ENCODE assay signal across 8 cellular contexts in the genomic region with DNA sequence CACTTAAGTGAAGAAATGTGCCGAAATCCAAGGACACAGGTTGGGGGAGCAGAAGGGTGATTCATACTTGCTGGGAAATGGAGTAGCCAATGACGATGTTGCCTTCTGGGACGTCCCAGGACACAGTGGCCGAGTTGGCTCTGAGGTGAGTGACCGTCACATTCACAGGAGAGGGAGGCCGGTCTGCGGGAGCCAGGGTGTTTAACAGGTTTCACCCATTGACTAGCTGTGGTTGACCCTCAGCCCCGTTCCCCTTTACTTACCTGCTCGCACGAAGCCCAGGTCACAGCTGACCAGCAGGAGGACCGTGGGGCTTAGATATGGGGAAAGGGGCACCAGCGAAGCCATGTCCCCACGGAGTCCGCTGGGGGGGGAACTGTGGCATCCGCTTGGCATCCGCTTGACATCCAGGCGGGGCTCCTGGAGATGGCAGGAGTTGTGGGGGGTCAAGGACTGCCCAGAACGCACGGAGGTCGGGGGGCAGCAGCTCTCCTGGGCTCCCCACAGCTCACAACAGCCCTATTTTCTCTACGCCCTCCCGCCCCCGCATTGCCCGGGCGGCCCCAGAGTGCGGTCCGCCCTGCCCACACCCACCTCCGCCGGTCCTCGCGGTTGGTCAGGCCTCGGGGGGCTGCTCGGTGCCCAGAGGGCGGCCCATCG. TPM values are rescaled to one million over a fixed set of nuclear protein-coding genes. Genes with fewer than 3 reads are reported as not detected.
DNase-seq lines count a peak whose midpoint lies in the region; ATAC-seq and TF ChIP-seq lines count a peak whose summit lies in the region.

No MANE protein-coding gene starts in this region.

- peaks cover 44% of the 10 kb centered on the region for H3K27me3 Mint-ChIP-seq in activated T-helper 1 cell treated with anti-CD3 and anti-CD28 coated beads, Interleukin-12 subunit alpha, Interleukin-12 subunit beta, Interleukin-2, Interleukin-4 antibody, amounts not matched to agents 30 ng/mL and 10 ng/mL and 1 ng/mL, durations not matched to agents 14 hours and 24 hours and 36 hours (ENCODE audit: insufficient read depth)

- H3K27ac ChIP-seq in left ventricle myocardium inferior (replicated peaks) (no peak overlapping the region), prostate gland (peak overlapping the region; percentile 60 to 68)

- H3K27me3 ChIP-seq in left ventricle myocardium inferior (ENCODE audit: low read depth) (peaks cover 32% of the 10 kb centered on the region), prostate gland (replicated peaks; ENCODE audit: insufficient read depth) (no peaks in the 10 kb centered on the region)

- intact Hi-C loops in activated T-helper 1 cell treated with anti-CD3 and anti-CD28 coated beads, Interleukin-12 subunit alpha, Interleukin-12 subunit beta, Interleukin-2, Interleukin-4 antibody, amounts not matched to agents 30 ng/mL and 10 ng/mL and 1 ng/mL, durations not matched to agents 14 hours and 24 hours and 36 hours (cut with micrococcal nuclease), result no loop called here
- intact Hi-C loops in left ventricle myocardium inferior (cut with micrococcal nuclease) (no loop called here), prostate gland (cut with DNase I) (loop anchor here (5.0 kb wide), 1 partner anchor 88 kb away; a partner anchor contains a TSS)

- WGBS in prostate gland, result 26% methylated on average over 34 of the region's 35 CpGs

- TF ChIP-seq CTCF in left ventricle myocardium inferior (IDR thresholded peaks at IDR 0.05; ENCODE audit: borderline replicate concordance) (no peak), prostate gland (IDR thresholded peaks at IDR 0.05) (no peak)

- H3K4me1 ChIP-seq in ES-I3 (ENCODE audit: insufficient read depth, low read length), result peaks cover 7% of the 10 kb centered on the region; the same call in 1 of the 2 replicates
- H3K4me1 ChIP-seq in left ventricle myocardium inferior, result peaks cover 23% of the 10 kb centered on the region
- H3K4me1 ChIP-seq in prostate gland (replicated peaks), result peaks cover 2% of the 10 kb centered on the region

- H3K9me3 ChIP-seq in ES-I3 (ENCODE audit: control insufficient read depth, insufficient read depth, low read length), result no peaks in the 10 kb centered on the region
- no peaks in the 10 kb centered on the region for H3K9me3 ChIP-seq in left ventricle myocardium inferior (replicated peaks)
- H3K9me3 ChIP-seq in prostate gland, result no peaks in the 10 kb centered on the region

- no peaks in the 10 kb centered on the region for H3K36me3 Mint-ChIP-seq in activated T-helper 1 cell treated with anti-CD3 and anti-CD28 coated beads, Interleukin-12 subunit alpha, Interleukin-12 subunit beta, Interleukin-2, Interleukin-4 antibody, amounts not matched to agents 30 ng/mL and 10 ng/mL and 1 ng/mL, durations not matched to agents 14 hours and 24 hours and 36 hours (ENCODE audit: low read depth)

- H3K4me3 ChIP-seq in left ventricle myocardium inferior (peak overlapping the region; percentile 70), prostate gland (peak overlapping the region; percentile 52 to 60)

- H3K27ac Mint-ChIP-seq in activated T-helper 1 cell treated with anti-CD3 and anti-CD28 coated beads, Interleukin-12 subunit alpha, Interleukin-12 subunit beta, Interleukin-2, Interleukin-4 antibody, amounts not matched to agents 30 ng/mL and 10 ng/mL and 1 ng/mL, durations not matched to agents 14 hours and 24 hours and 36 hours, result no peak overlapping the region

- H3K4me1 Mint-ChIP-seq in activated T-helper 1 cell treated with anti-CD3 and anti-CD28 coated beads, Interleukin-12 subunit alpha, Interleukin-12 subunit beta, Interleukin-2, Interleukin-4 antibody, amounts not matched to agents 30 ng/mL and 10 ng/mL and 1 ng/mL, durations not matched to agents 14 hours and 24 hours and 36 hours (ENCODE audit: low read depth), result peaks cover 26% of the 10 kb centered on the region

- H3K4me3 Mint-ChIP-seq in activated T-helper 1 cell treated with anti-CD3 and anti-CD28 coated beads, Interleukin-12 subunit alpha, Interleukin-12 subunit beta, Interleukin-2, Interleukin-4 antibody, amounts not matched to agents 30 ng/mL and 10 ng/mL and 1 ng/mL, durations not matched to agents 14 hours and 24 hours and 36 hours, result peak overlapping the region; percentile 32

- no peak for ATAC-seq in HG02885 (IDR thresholded peaks at IDR 0.05; ENCODE audit: poor library complexity, unreplicated experiment)
- ATAC-seq in HG03354 (IDR thresholded peaks at IDR 0.05; ENCODE audit: poor library complexity, severe bottlenecking, unreplicated experiment), result no peak

- no peak for DNase-seq in activated T-helper 1 cell treated with anti-CD3 and anti-CD28 coated beads, Interleukin-12 subunit alpha, Interleukin-12 subunit beta, Interleukin-2, Interleukin-4 antibody, amounts not matched to agents 30 ng/mL and 10 ng/mL and 1 ng/mL, durations not matched to agents 14 hours and 24 hours and 36 hours (ENCODE audit: low spot score)
- DNase-seq in left ventricle myocardium inferior (peak; percentile 18), prostate gland (ENCODE audit: low spot score) (no peak), NOMO-1 treated with DMSO at 0.1 percent for 48 hours (lab: John Stamatoyannopoulos, UW; ENCODE audit: unreplicated experiment) (no peak), T1000 (lab: John Stamatoyannopoulos, UW) (no peak)

- no peak for TF ChIP-seq POLR2A in prostate gland (IDR thresholded peaks at IDR 0.05)

- H3K36me3 ChIP-seq in ES-I3 (ENCODE audit: insufficient read depth, low read length) (no peaks in the 10 kb centered on the region), left ventricle myocardium inferior (no peaks in the 10 kb centered on the region), prostate gland (no peaks in the 10 kb centered on the region)

- no peaks in the 10 kb centered on the region for H3K9me3 Mint-ChIP-seq in activated T-helper 1 cell treated with anti-CD3 and anti-CD28 coated beads, Interleukin-12 subunit alpha, Interleukin-12 subunit beta, Interleukin-2, Interleukin-4 antibody, amounts not matched to agents 30 ng/mL and 10 ng/mL and 1 ng/mL, durations not matched to agents 14 hours and 24 hours and 36 hours

- peak overlapping the region; percentile 64 for H3K9ac ChIP-seq in ES-I3 (ENCODE audit: low read depth, low read length)

RNA-seq across cellular contexts. Expression of a gene that starts 0.6 kb away (rescaled TPM):
- 0.10 TPM in 1 of 2 replicates, not detected in the other for total RNA-seq in activated T-helper 1 cell treated with anti-CD3 and anti-CD28 coated beads, Interleukin-12 subunit alpha, Interleukin-12 subunit beta, Interleukin-2, Interleukin-4 antibody, amounts not matched to agents 30 ng/mL and 10 ng/mL and 1 ng/mL, durations not matched to agents 14 hours and 24 hours and 36 hours
- total RNA-seq in left ventricle myocardium inferior (1.7 TPM), prostate gland (10 to 100 TPM; 24.1 to 30.6 TPM)

RNA-seq across cellular contexts. Expression of a gene that starts 2.2 kb away (rescaled TPM):
- total RNA-seq in activated T-helper 1 cell treated with anti-CD3 and anti-CD28 coated beads, Interleukin-12 subunit alpha, Interleukin-12 subunit beta, Interleukin-2, Interleukin-4 antibody, amounts not matched to agents 30 ng/mL and 10 ng/mL and 1 ng/mL, durations not matched to agents 14 hours and 24 hours and 36 hours, result not detected in 2 replicates
- total RNA-seq in left ventricle myocardium inferior, result not detected
- under 1 TPM in 1 of 2 donors, not detected in 1; 0.87 TPM for total RNA-seq in prostate gland

RNA-seq across cellular contexts. Expression of a gene that starts 4.9 kb away (rescaled TPM):
- 13.4 and 13.5 TPM in 2 replicates for total RNA-seq in activated T-helper 1 cell treated with anti-CD3 and anti-CD28 coated beads, Interleukin-12 subunit alpha, Interleukin-12 subunit beta, Interleukin-2, Interleukin-4 antibody, amounts not matched to agents 30 ng/mL and 10 ng/mL and 1 ng/mL, durations not matched to agents 14 hours and 24 hours and 36 hours
- 21.8 TPM for total RNA-seq in left ventricle myocardium inferior
- 10 to 100 TPM; 32.6 to 42.8 TPM for total RNA-seq in prostate gland

RNA-seq across cellular contexts. Expression of a gene that starts 52.2 kb away (rescaled TPM):
- 3.5 and 5.7 TPM in 2 replicates for total RNA-seq in activated T-helper 1 cell treated with anti-CD3 and anti-CD28 coated beads, Interleukin-12 subunit alpha, Interleukin-12 subunit beta, Interleukin-2, Interleukin-4 antibody, amounts not matched to agents 30 ng/mL and 10 ng/mL and 1 ng/mL, durations not matched to agents 14 hours and 24 hours and 36 hours
- total RNA-seq in left ventricle myocardium inferior (0.63 TPM), prostate gland (100 to 1,000 TPM in 1 of 2 donors, 10 to 100 TPM in 1; 31.4 to 147 TPM)
